ENCODE assay signal across 24 cellular contexts in genomic region chr12:104415308-104415980, GRCh38.
"Had no signal": no experiment of that assay in that cellular context is flagged by ENCODE, and none has a peak within 500 bp of the region (broad histone marks: within the 10 kb centered on the region; RNA-seq: fewer than 3 reads in every experiment).

No MANE protein-coding gene starts in this region.

- H3K4me3 Mint-ChIP-seq: naive thymus-derived CD4-positive, alpha-beta T cell; natural killer cell treated with Interleukin-12 subunit alpha and Interleukin-12 subunit beta and Interleukin-15 and Interleukin-18, amount 100 ng/mL, for 72 hours; stimulated activated effector memory CD8-positive, alpha-beta T cell treated with anti-CD3 and anti-CD28 coated beads, Interleukin-12 subunit alpha, Interleukin-12 subunit beta, amount 100 ng/mL, for 72 hours; stimulated activated naive CD8-positive, alpha-beta T cell treated with anti-CD3 and anti-CD28 coated beads, Interleukin-15, Interleukin-2, amounts not matched to agents 100 ng/mL and 50 ng/mL, for 24 hours; type B pancreatic cell had no signal

- DNase-seq: hypothalamus; islet precursor cell; left ventricle myocardium inferior; midbrain; mucosa of descending colon; naive thymus-derived CD4-positive, alpha-beta T cell; ovary; retina; right cardiac atrium; spleen; stimulated activated CD4-positive, alpha-beta T cell treated with anti-CD3 and anti-CD28 coated beads, Interleukin-4, amount 100 ng/mL, for 24 hours; stimulated activated naive CD4-positive, alpha-beta T cell had no signal

- H3K27ac ChIP-seq: left ventricle myocardium inferior, ovary, skin epidermis, spleen, suprapubic skin, thoracic aorta, tibial nerve, vagina had no signal

- H3K9me3 ChIP-seq: left ventricle myocardium inferior, mucosa of descending colon, ovary, spleen, suprapubic skin, thoracic aorta, tibial nerve, vagina had no signal

- H3K36me3 ChIP-seq: left ventricle myocardium inferior, ovary, spleen, suprapubic skin, thoracic aorta, tibial nerve, vagina had no signal

- H3K4me1 ChIP-seq: left ventricle myocardium inferior, suprapubic skin, tibial nerve, vagina had no signal

- H3K27me3 Mint-ChIP-seq: stimulated activated naive CD8-positive, alpha-beta T cell treated with anti-CD3 and anti-CD28 coated beads, Interleukin-15, Interleukin-2, amounts not matched to agents 100 ng/mL and 50 ng/mL, for 24 hours; type B pancreatic cell had no signal

- H3K36me3 Mint-ChIP-seq: naive thymus-derived CD4-positive, alpha-beta T cell; natural killer cell treated with Interleukin-12 subunit alpha and Interleukin-12 subunit beta and Interleukin-15 and Interleukin-18, amount 100 ng/mL, for 72 hours; stimulated activated effector memory CD8-positive, alpha-beta T cell treated with anti-CD3 and anti-CD28 coated beads, Interleukin-12 subunit alpha, Interleukin-12 subunit beta, amount 100 ng/mL, for 72 hours; type B pancreatic cell had no signal

- H3K4me3 ChIP-seq: left ventricle myocardium inferior, lung, mucosa of descending colon, ovary, skin epidermis, spleen, suprapubic skin, thoracic aorta, tibial nerve, vagina had no signal

- H3K27me3 ChIP-seq: ovary, spleen, suprapubic skin, tibial nerve, vagina had no signal

- H3K4me1 Mint-ChIP-seq: naive thymus-derived CD4-positive, alpha-beta T cell had no signal

- H3K9me3 Mint-ChIP-seq: naive thymus-derived CD4-positive, alpha-beta T cell; natural killer cell treated with Interleukin-12 subunit alpha and Interleukin-12 subunit beta and Interleukin-15 and Interleukin-18, amount 100 ng/mL, for 72 hours; stimulated activated effector memory CD8-positive, alpha-beta T cell treated with anti-CD3 and anti-CD28 coated beads, Interleukin-12 subunit alpha, Interleukin-12 subunit beta, amount 100 ng/mL, for 72 hours; stimulated activated naive CD8-positive, alpha-beta T cell treated with anti-CD3 and anti-CD28 coated beads, Interleukin-15, Interleukin-2, amounts not matched to agents 100 ng/mL and 50 ng/mL, for 24 hours had no signal

- ATAC-seq: mucosa of descending colon; naive thymus-derived CD4-positive, alpha-beta T cell; natural killer cell treated with Interleukin-12 subunit alpha and Interleukin-12 subunit beta and Interleukin-15 and Interleukin-18, amount 100 ng/mL, for 72 hours; right cardiac atrium; sciatic nerve; stimulated activated effector memory CD8-positive, alpha-beta T cell treated with anti-CD3 and anti-CD28 coated beads, Interleukin-12 subunit alpha, Interleukin-12 subunit beta, amount 100 ng/mL, for 72 hours had no signal

- H3K27ac Mint-ChIP-seq: naive thymus-derived CD4-positive, alpha-beta T cell; natural killer cell treated with Interleukin-12 subunit alpha and Interleukin-12 subunit beta and Interleukin-15 and Interleukin-18, amount 100 ng/mL, for 72 hours; progenitor cell of endocrine pancreas; stimulated activated effector memory CD8-positive, alpha-beta T cell treated with anti-CD3 and anti-CD28 coated beads, Interleukin-12 subunit alpha, Interleukin-12 subunit beta, amount 100 ng/mL, for 72 hours; stimulated activated naive CD8-positive, alpha-beta T cell treated with anti-CD3 and anti-CD28 coated beads, Interleukin-15, Interleukin-2, amounts not matched to agents 100 ng/mL and 50 ng/mL, for 24 hours; type B pancreatic cell had no signal
